8 cellular contexts compared by ENCODE assay signal in genomic region chr3:108222813-108223307, GRCh38. TPM values are rescaled to one million over a fixed set of nuclear protein-coding genes. Genes with fewer than 3 reads are reported as not detected.
A peak's percentile ranks its signal among the peaks of the same experiment; 100 is the strongest.
DNase-seq lines count a peak whose midpoint lies in the region; ATAC-seq, FAIRE-seq and TF ChIP-seq lines count a peak whose summit lies in the region.

No MANE protein-coding gene starts in this region.

- H3K4me3 ChIP-seq in HCT116 (replicated peaks in 1 of 2; ENCODE audit: low read depth in 1 of 2, low read length in 2 of 2) = peak overlapping the region; percentile 76 to 88

- CTCF ChIA-PET in HCT116 (lab: Charles Lee) = no interaction called here

- no peaks in the 10 kb centered on the region for H3K9me2 ChIP-seq in HCT116 (ENCODE audit: insufficient read depth)

- H3K4me2 ChIP-seq in HCT116 (ENCODE audit: low read length) = peak overlapping the region; percentile 83

- TF ChIP-seq RAD21 in HCT116 (IDR thresholded peaks at IDR 0.05; ENCODE audit: low read depth) = no peak

- no peaks in the 10 kb centered on the region for H3K27me3 ChIP-seq in HCT116 (ENCODE audit: insufficient read depth, low read length)

- no peaks in the 10 kb centered on the region for H3K27me3 Mint-ChIP-seq in activated naive CD8-positive, alpha-beta T cell treated with anti-CD3 and anti-CD28 coated beads, Interleukin-2, amount 50 U/mL, for 24 hours

- RAD21 ChIA-PET in HCT116 (lab: Charles Lee; ENCODE audit: low non-redundant PET in 1 of 2, low total read pairs in 2 of 2, uncharacterized antibody in 2 of 2, unreplicated experiment in 2 of 2) = no interaction called here

- no peaks in the 10 kb centered on the region for H3K9me3 ChIP-seq in HCT116 (ENCODE audit: control insufficient read depth in 1 of 2, insufficient read depth in 1 of 2, low read depth in 1 of 2, low read length in 2 of 2)

- peak overlapping the region; percentile 99 for H3K4me3 Mint-ChIP-seq in activated naive CD8-positive, alpha-beta T cell treated with anti-CD3 and anti-CD28 coated beads, Interleukin-2, amount 50 U/mL, for 24 hours

- TF ChIP-seq CTCF in HCT116 (IDR thresholded peaks at IDR 0.05 in 2 of 3, conservative IDR thresholded peaks at IDR 0.05 in 1 of 3; ENCODE audit: borderline replicate concordance in 1 of 3, insufficient read depth in 1 of 3, low read depth in 2 of 3, low read length in 2 of 3) = no peak

- peaks cover 2% of the 10 kb centered on the region for H3K36me3 Mint-ChIP-seq in activated naive CD8-positive, alpha-beta T cell treated with anti-CD3 and anti-CD28 coated beads, Interleukin-2, amount 50 U/mL, for 24 hours (ENCODE audit: low read depth)

- POLR2A ChIA-PET in HCT116 (lab: Charles Lee) = interaction anchor here (0.8 to 1.2 kb wide), 2 partner anchors 8 to 9 kb away, joined by 3 to 4 read pairs; no protein-coding TSS in a partner anchor

- no peaks in the 10 kb centered on the region; the same call in 1 of the 2 replicates for H3K79me2 ChIP-seq in HCT116 (ENCODE audit: insufficient read depth, low read length)

- DNase-seq in Ammon's horn (ENCODE audit: low spot score) = peak; percentile 35
- DNase-seq in HCT116 (ENCODE audit: low read depth, low spot score) = no peak
- DNase-seq in activated naive CD8-positive, alpha-beta T cell treated with anti-CD3 and anti-CD28 coated beads, Interleukin-2, amount 50 U/mL, for 24 hours = no peak
- DNase-seq in substantia nigra (lab: John Stamatoyannopoulos, UW) = no peak
- DNase-seq in activated effector memory CD4-positive, alpha-beta T cell treated with Interleukin-2 at 50 U/mL for 16 hours = no peak
- no peak for DNase-seq in kidney tubule cell (ENCODE audit: low spot score)

- peak overlapping the region; percentile 89 for H2AFZ ChIP-seq in HCT116 (ENCODE audit: low read depth, low read length, poor library complexity, severe bottlenecking)

- H3K4me1 ChIP-seq in HCT116 (ENCODE audit: control insufficient read depth in 1 of 2, insufficient read depth in 2 of 2, low read length in 2 of 2) = peaks cover 0 to 21% of the 10 kb centered on the region in 2 experiments; a peak in 1 of 4 replicates

- H3K27ac Mint-ChIP-seq in activated naive CD8-positive, alpha-beta T cell treated with anti-CD3 and anti-CD28 coated beads, Interleukin-2, amount 50 U/mL, for 24 hours = peak overlapping the region; percentile 99

- H3K9ac ChIP-seq in HCT116 (ENCODE audit: low read length) = peak overlapping the region; percentile 86

- TSS peak; percentile 62 for BruUV-seq in HCT116 (replicated peaks; lab: Mats Ljungman, UMichigan)

- peaks cover 48% of the 10 kb centered on the region for H3K4me1 Mint-ChIP-seq in activated naive CD8-positive, alpha-beta T cell treated with anti-CD3 and anti-CD28 coated beads, Interleukin-2, amount 50 U/mL, for 24 hours

- no peaks in the 10 kb centered on the region for H3K9me3 Mint-ChIP-seq in activated naive CD8-positive, alpha-beta T cell treated with anti-CD3 and anti-CD28 coated beads, Interleukin-2, amount 50 U/mL, for 24 hours

- no peaks in the 10 kb centered on the region for H4K20me1 ChIP-seq in HCT116 (ENCODE audit: insufficient read depth)

- TF ChIP-seq POLR2A in HCT116 (IDR thresholded peaks at IDR 0.05; ENCODE audit: borderline replicate concordance, extremely low read depth, insufficient read depth, insufficient read length) = no peak

- intact Hi-C loops in HCT116 (cut with micrococcal nuclease) = no loop called here

- peak; percentile 27 for FAIRE-seq in islet of Langerhans (lab: Jason Lieb, UNC)

- H3K36me3 ChIP-seq in HCT116 (ENCODE audit: control insufficient read depth in 1 of 2, insufficient read depth in 2 of 2, low read length in 2 of 2) = no peaks in the 10 kb centered on the region

- peak; percentile 23 for ATAC-seq in HCT116
- ATAC-seq in activated naive CD8-positive, alpha-beta T cell treated with anti-CD3 and anti-CD28 coated beads, Interleukin-2, amount 50 U/mL, for 24 hours = no peak
- ATAC-seq in HG03175 (IDR thresholded peaks at IDR 0.05; ENCODE audit: unreplicated experiment) = no peak

- H3K27ac ChIP-seq in HCT116 (ENCODE audit: low read depth, low read length) (no peak overlapping the region), substantia nigra (ENCODE audit: low read depth, low read length, poor library complexity, severe bottlenecking) (peak overlapping the region; percentile 69)

TF ChIP-seq in HCT116, 20 proteins besides CTCF, POLR2A, EP300 and RAD21:
- TF ChIP-seq SIN3A (IDR thresholded peaks at IDR 0.05; ENCODE audit: low read depth) = no peak
- TF ChIP-seq CEBPB (IDR thresholded peaks at IDR 0.05; ENCODE audit: low read depth) = no peak
- no peak for TF ChIP-seq ZNF274 (IDR thresholded peaks at IDR 0.05; ENCODE audit: low read depth, low read length)
- no peak for TF ChIP-seq EGR1 (IDR thresholded peaks at IDR 0.05; ENCODE audit: low read depth)

RNA-seq across cellular contexts. Expression of gene IFT57, which starts 0.6 kb away (rescaled TPM):
- total RNA-seq in HCT116 (2021; ENCODE audit: unreplicated experiment) = 38.4 TPM
- polyA plus RNA-seq in HCT116 (2012) = 25.8 and 26.4 TPM in 2 replicates
